In the genomic region with DNA sequence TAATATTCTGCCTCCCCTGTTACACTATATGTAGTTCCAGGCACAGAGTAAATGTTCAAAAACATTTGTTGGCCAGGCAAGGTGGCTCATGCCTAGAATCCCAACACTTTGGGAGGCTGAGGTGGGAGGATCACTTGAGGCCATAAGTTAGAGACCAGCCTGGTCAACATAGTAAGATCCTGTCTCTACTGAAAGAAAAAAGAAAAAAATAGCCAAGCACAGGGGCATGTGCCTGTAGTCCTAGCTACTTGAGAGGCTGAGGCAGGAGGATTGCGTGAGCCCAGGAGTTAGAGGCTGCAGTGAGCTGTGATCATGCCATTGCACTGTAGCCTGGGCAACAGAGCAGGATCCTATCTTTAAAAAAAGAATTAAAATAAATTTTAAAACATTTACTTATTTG, we compare ENCODE assay signal across 31 cellular contexts. TPM values are rescaled to one million over a fixed set of nuclear protein-coding genes. Genes with fewer than 3 reads are reported as not detected.
"Had no signal": no experiment of that assay in that cellular context is flagged by ENCODE, and none has a peak within 500 bp of the region (broad histone marks: within the 10 kb centered on the region; RNA-seq: fewer than 3 reads in every experiment).

No MANE protein-coding gene starts in this region.

- H3K27ac Mint-ChIP-seq: immature natural killer cell; mesothelial cell of epicardium; naive B cell; natural killer cell; nephron progenitor cell; neural progenitor cell; stimulated activated effector memory CD8-positive, alpha-beta T cell treated with anti-CD3 and anti-CD28 coated beads, Interleukin-12 subunit alpha, Interleukin-12 subunit beta, amount 100 ng/mL, for 72 hours; stimulated activated naive CD8-positive, alpha-beta T cell treated with anti-CD3 and anti-CD28 coated beads, Interleukin-15, Interleukin-2, amounts not matched to agents 100 ng/mL and 50 ng/mL, for 24 hours; type B pancreatic cell had no signal

- H3K4me1 ChIP-seq: left lung, lower lobe of right lung, neural progenitor cell, parathyroid adenoma, psoas muscle, sigmoid colon, spleen, tibial nerve, uterus had no signal

- H3K36me3 ChIP-seq: left lung, lower lobe of right lung, neural progenitor cell, neutrophil, sigmoid colon, spleen, tibial nerve, uterus had no signal

- H2AFZ ChIP-seq: neural progenitor cell, parathyroid adenoma had no signal

- H3K4me1 Mint-ChIP-seq: immature natural killer cell; naive B cell; natural killer cell; neural progenitor cell; stimulated activated effector memory CD8-positive, alpha-beta T cell treated with anti-CD3 and anti-CD28 coated beads, Interleukin-12 subunit alpha, Interleukin-12 subunit beta, amount 100 ng/mL, for 72 hours had no signal

- H3K4me2 ChIP-seq: neural progenitor cell had no signal

- DNase-seq: immature natural killer cell; kidney; left colon; left lung; lower lobe of right lung; mammary epithelial cell; mesenchymal stem cell; naive B cell; natural killer cell; nephron progenitor cell; occipital lobe; psoas muscle; sigmoid colon; small intestine; spleen; stimulated activated CD4-positive, alpha-beta T cell treated with anti-CD3 and anti-CD28 coated beads, Interleukin-4, amount 100 ng/mL, for 24 hours; stimulated activated naive CD4-positive, alpha-beta T cell; uterus had no signal

- H3K27ac ChIP-seq: left lung, lower lobe of right lung, neural progenitor cell, neutrophil, parathyroid adenoma, psoas muscle, sigmoid colon, spleen, tibial nerve, uterus had no signal

- H3K79me2 ChIP-seq: parathyroid adenoma had no signal

- ATAC-seq: left lung, lower lobe of right lung, natural killer cell, psoas muscle had no signal

- H3K27me3 ChIP-seq: left lung, neural progenitor cell, tibial nerve, uterus had no signal

- H3K36me3 Mint-ChIP-seq: immature natural killer cell; mesothelial cell of epicardium; neural progenitor cell; stimulated activated effector memory CD8-positive, alpha-beta T cell treated with anti-CD3 and anti-CD28 coated beads, Interleukin-12 subunit alpha, Interleukin-12 subunit beta, amount 100 ng/mL, for 72 hours; type B pancreatic cell had no signal

- H3K4me3 ChIP-seq: left lung, lower lobe of right lung, neural progenitor cell, psoas muscle, sigmoid colon, spleen, tibial nerve, uterus had no signal

- H3K9me3 ChIP-seq: neutrophil had no signal

- H3K4me3 Mint-ChIP-seq: immature natural killer cell; mesothelial cell of epicardium; naive B cell; natural killer cell; nephron progenitor cell; neural progenitor cell; stimulated activated effector memory CD8-positive, alpha-beta T cell treated with anti-CD3 and anti-CD28 coated beads, Interleukin-12 subunit alpha, Interleukin-12 subunit beta, amount 100 ng/mL, for 72 hours; stimulated activated naive CD8-positive, alpha-beta T cell treated with anti-CD3 and anti-CD28 coated beads, Interleukin-15, Interleukin-2, amounts not matched to agents 100 ng/mL and 50 ng/mL, for 24 hours; type B pancreatic cell had no signal

- H3K27me3 Mint-ChIP-seq: stimulated activated naive CD8-positive, alpha-beta T cell treated with anti-CD3 and anti-CD28 coated beads, Interleukin-15, Interleukin-2, amounts not matched to agents 100 ng/mL and 50 ng/mL, for 24 hours had no signal

RNA-seq across cellular contexts. Expression of a gene that starts 57.6 kb away (rescaled TPM):
- total RNA-seq: left lung, liver, lower lobe of right lung, mesothelial cell of epicardium, mononuclear cell, natural killer cell, occipital lobe, posterior vena cava, sigmoid colon, spleen, subcutaneous adipose tissue, temporal lobe, tibial nerve had no signal
